1 cellular context compared by ENCODE assay signal in genomic region chr1:2606806-2607680, GRCh38.
TF ChIP-seq lines count a peak whose summit lies in the region.

No MANE protein-coding gene starts in this region.

TF ChIP-seq in WTC11, 78 proteins besides CTCF, POLR2A, EP300 and RAD21 (continued from another document):
- TF ChIP-seq ZNF281 (CRISPR knock-in tag; IDR thresholded peaks at IDR 0.05) (no peak), ZNF232 (CRISPR knock-in tag; IDR thresholded peaks at IDR 0.05) (no peak)
